Comparison of ENCODE assay signal across 1 cellular context in genomic region chr6:36916159-36916558, GRCh38.
TF ChIP-seq lines count a peak whose summit lies in the region.

No MANE protein-coding gene starts in this region.

TF ChIP-seq in HepG2, 621 proteins besides CTCF, POLR2A, EP300 and RAD21:
- TF ChIP-seq HNRNPH1 (optimal IDR thresholded peaks at IDR 0.05; ENCODE audit: low read depth, low read length) (no peak), GMEB1 (CRISPR knock-in tag; IDR thresholded peaks at IDR 0.05; ENCODE audit: borderline replicate concordance) (no peak), ZNF326 (CRISPR knock-in tag; IDR thresholded peaks at IDR 0.05; ENCODE audit: borderline replicate concordance) (no peak)
